1 cellular context compared by ENCODE assay signal in genomic region chr2:64532030-64532429, GRCh38.
A peak's percentile ranks its signal among the peaks of the same experiment; 100 is the strongest.
TF ChIP-seq lines count a peak whose summit lies in the region.

No MANE protein-coding gene starts in this region.

TF ChIP-seq in WTC11, 78 proteins besides CTCF, POLR2A, EP300 and RAD21:
- TF ChIP-seq AFF4 (CRISPR knock-in tag; IDR thresholded peaks at IDR 0.05; ENCODE audit: borderline replicate concordance): no peak
- TF ChIP-seq GTF2I (CRISPR knock-in tag; conservative IDR thresholded peaks at IDR 0.05): peak; percentile 79
